Comparison of ENCODE assay signal across 8 cellular contexts in the genomic region with DNA sequence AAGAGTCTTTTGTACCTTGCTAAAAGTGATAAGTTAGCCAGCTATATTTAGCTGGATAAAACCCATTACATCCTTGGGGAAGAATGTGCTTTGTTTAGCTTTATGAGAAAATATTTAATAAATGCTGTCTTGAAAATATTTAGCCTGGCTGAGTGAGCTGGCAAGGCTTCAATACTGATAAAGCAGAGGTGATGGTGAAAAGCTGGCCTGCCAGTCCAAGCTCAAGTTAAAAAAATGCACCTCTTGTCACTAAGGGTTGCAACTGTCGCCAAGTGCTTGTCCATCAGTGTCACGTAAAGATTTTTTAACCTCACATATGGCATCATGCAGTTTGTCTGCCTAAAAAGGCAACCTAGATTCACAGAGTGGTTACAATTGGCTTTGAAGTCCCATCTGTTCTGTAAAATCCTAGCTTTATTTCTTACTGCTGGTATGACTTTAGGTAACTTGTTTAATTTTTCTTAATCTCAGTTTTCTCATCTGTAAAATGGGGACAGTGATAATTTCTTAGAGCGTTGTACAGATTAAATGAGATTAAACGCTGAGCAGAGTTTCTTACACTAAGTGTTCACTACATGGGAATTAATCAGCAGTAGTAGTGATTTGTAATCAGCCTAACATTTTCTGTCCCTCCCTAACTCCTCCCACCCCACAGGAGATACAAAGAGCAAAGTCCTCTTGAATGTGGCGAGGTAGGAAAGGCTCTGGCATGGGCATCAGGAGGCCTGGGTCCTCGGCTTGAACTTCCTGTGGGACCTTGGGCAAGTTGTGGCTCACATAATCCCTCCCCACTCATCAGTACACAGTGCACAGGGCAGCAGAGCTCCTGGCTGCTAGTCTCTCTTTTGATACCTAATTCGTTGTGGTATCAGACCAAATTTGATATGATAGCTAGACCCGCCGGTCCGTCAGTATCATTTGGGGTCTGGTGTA. TPM values are rescaled to one million over a fixed set of nuclear protein-coding genes. Genes with fewer than 3 reads are reported as not detected.
DNase-seq lines count a peak whose midpoint lies in the region; ATAC-seq, FAIRE-seq and TF ChIP-seq lines count a peak whose summit lies in the region.
"Had no signal": no experiment of that assay in that cellular context is flagged by ENCODE, and none has a peak within 500 bp of the region (broad histone marks: within the 10 kb centered on the region; RNA-seq: fewer than 3 reads in every experiment).

No MANE protein-coding gene starts in this region.

- no peak overlapping the region for H3K4ac ChIP-seq in neuronal stem cell (ENCODE audit: low read length)

- in situ Hi-C loops in HepG2 (cut with HindIII; ENCODE audit: extremely low pct_ligation_motif_present, low pct_unique_long_range_greater_than_20kb), result no loop called here

- POLR2A ChIA-PET in HepG2 (lab: Yijun Ruan, JAX), result no interaction called here

- BruUV-seq in HepG2 (replicated peaks; lab: Mats Ljungman, UMichigan), result no TSS peak

- TF ChIP-seq EP300 in HepG2 (IDR thresholded peaks at IDR 0.05; ENCODE audit: low read depth in 2 of 2, low read length in 2 of 2) (peak in 1 of 2 experiments; percentile 38; a peak in 1 of 4 replicates), HepG2 (CRISPR knock-in tag; IDR thresholded peaks at IDR 0.05; ENCODE audit: borderline replicate concordance) (no peak), suprapubic skin (IDR thresholded peaks at IDR 0.05) (no peak)

- H2BK15ac ChIP-seq in neuronal stem cell (ENCODE audit: low read length), result no peak overlapping the region

- H3K27ac ChIP-seq in body of pancreas (peak overlapping the region; percentile 33 to 67 (median 64)), HepG2 (ENCODE audit: extremely low read length, insufficient read depth, low read length) (peak overlapping the region; percentile 62), suprapubic skin (peak overlapping the region; percentile 31), neuronal stem cell (replicated peaks; ENCODE audit: low read length) (no peak overlapping the region)

- TF ChIP-seq CTCF in HFFc6 (IDR thresholded peaks at IDR 0.05) (no peak), body of pancreas (IDR thresholded peaks at IDR 0.05) (no peak), HepG2 (CRISPR knock-in tag; IDR thresholded peaks at IDR 0.05) (no peak), suprapubic skin (IDR thresholded peaks at IDR 0.05) (no peak)

- no peak overlapping the region for H4K8ac ChIP-seq in neuronal stem cell (ENCODE audit: low read depth, low read length)

- H3K27me3 ChIP-seq in body of pancreas, result no peaks in the 10 kb centered on the region
- no peaks in the 10 kb centered on the region for H3K27me3 ChIP-seq in HepG2 (ENCODE audit: control insufficient read depth in 1 of 2, insufficient read depth in 2 of 2, low read length in 2 of 2)
- no peaks in the 10 kb centered on the region for H3K27me3 ChIP-seq in suprapubic skin
- no peaks in the 10 kb centered on the region for H3K27me3 ChIP-seq in neuronal stem cell (ENCODE audit: control insufficient read depth in 3 of 3, insufficient read depth in 3 of 3, low read depth in 1 of 3, low read length in 3 of 3)

- H3K79me1 ChIP-seq in neuronal stem cell (ENCODE audit: low read depth, low read length), result peaks cover 3% of the 10 kb centered on the region

- 40 to 44% methylated on average over 9 to 10 of the region's 10 CpGs for WGBS in body of pancreas, 2 donors
- 50% methylated on average over 6 of the region's 10 CpGs for WGBS in HepG2 (ENCODE audit: low lambda C conversion rate)
- 85% methylated on average over 9 of the region's 10 CpGs for WGBS in suprapubic skin
- no CpG with 5 or more reads among the region's 10 CpGs for WGBS in neuronal stem cell (ENCODE audit: extremely low coverage in 2 of 2, insufficient read length in 2 of 2, insufficient replicate concordance in 1 of 2), 2 donors

- peaks cover 30% of the 10 kb centered on the region for H3K79me2 ChIP-seq in HepG2 (ENCODE audit: insufficient read depth, low read length)

- H2AK5ac ChIP-seq in neuronal stem cell (ENCODE audit: low read depth, low read length), result no peak overlapping the region

- H2BK12ac ChIP-seq in neuronal stem cell (ENCODE audit: low read length), result no peak overlapping the region

- no peak for TF ChIP-seq POLR2A in body of pancreas (IDR thresholded peaks at IDR 0.05)
- TF ChIP-seq POLR2A in HepG2 (IDR thresholded peaks at IDR 0.05; ENCODE audit: insufficient read depth in 1 of 2, low read depth in 2 of 2, low read length in 2 of 2), result no peak
- TF ChIP-seq POLR2A in suprapubic skin (IDR thresholded peaks at IDR 0.05), result no peak

- H2AFZ ChIP-seq in HepG2 (ENCODE audit: low read length), result no peak overlapping the region
- H2AFZ ChIP-seq in neuronal stem cell (ENCODE audit: low read length), result no peak overlapping the region

- H3K36me3 Mint-ChIP-seq in HFFc6 (ENCODE audit: low read depth), result no peaks in the 10 kb centered on the region; the same call in 1 of the 2 replicates

- H4K20me1 ChIP-seq in HepG2 (ENCODE audit: insufficient read depth, low read length), result no peaks in the 10 kb centered on the region; the same call in 1 of the 2 replicates

- H3K4me3 ChIP-seq in body of pancreas, result no peak overlapping the region
- peak overlapping the region in 1 of 3 experiments; percentile 7; a peak in 1 of 6 replicates for H3K4me3 ChIP-seq in HepG2 (replicated peaks in 1 of 3; ENCODE audit: insufficient read depth in 1 of 3, low read depth in 2 of 3, low read length in 3 of 3)
- no peak overlapping the region for H3K4me3 ChIP-seq in suprapubic skin
- no peak overlapping the region for H3K4me3 ChIP-seq in neuronal stem cell (ENCODE audit: low read length in 2 of 2)
- H3K4me3 ChIP-seq: GM12878 had no signal

- no peak overlapping the region for H3K18ac ChIP-seq in neuronal stem cell (ENCODE audit: low read length)

- no peaks in the 10 kb centered on the region for H3K9me3 Mint-ChIP-seq in HFFc6

- H3K36me3 ChIP-seq in body of pancreas (replicated peaks in 1 of 2; ENCODE audit: insufficient read depth in 1 of 2, low read depth in 2 of 2) (no peaks in the 10 kb centered on the region), HepG2 (replicated peaks in 1 of 2; ENCODE audit: control insufficient read depth in 1 of 2, insufficient read depth in 2 of 2, low read length in 2 of 2) (no peaks in the 10 kb centered on the region), suprapubic skin (no peaks in the 10 kb centered on the region), neuronal stem cell (replicated peaks in 1 of 2; ENCODE audit: control insufficient read depth in 2 of 2, insufficient read depth in 2 of 2, low read length in 2 of 2) (peaks cover 0 to 5% of the 10 kb centered on the region in 2 donors)

- ATAC-seq in body of pancreas (peak; percentile 82), HepG2 (peak; percentile 99), GM18520 (IDR thresholded peaks at IDR 0.05; ENCODE audit: unreplicated experiment) (no peak)
- ATAC-seq: GM12878 had no signal

- intact Hi-C loops in body of pancreas (cut with DNase I) (no loop called here), HepG2 (cut with micrococcal nuclease; ENCODE audit: unreplicated experiment) (no loop called here)

- DNase-seq in HFFc6 (peak; percentile 51), body of pancreas (peak; percentile 45 to 73 (median 62)), HepG2 (ENCODE audit: low spot score) (peak; percentile 86), suprapubic skin (ENCODE audit: low spot score in 2 of 2) (no peak), neuronal stem cell (ENCODE audit: low spot score) (no peak), NOMO-1 (lab: John Stamatoyannopoulos, UW; ENCODE audit: unreplicated experiment in 2 of 2) (no peak)

- CTCF ChIA-PET in HepG2 (lab: Yijun Ruan, JAX; ENCODE audit: low intra/inter-chr PET ratio, low total read pairs), result no interaction called here

- no peak overlapping the region for H2BK5ac ChIP-seq in neuronal stem cell (ENCODE audit: low read length)

- FAIRE-seq in HepG2 (lab: Jason Lieb, UNC), result peak; percentile 40
- FAIRE-seq: GM12878 had no signal

- H3K4me3 Mint-ChIP-seq in HFFc6, result no peak overlapping the region

- H3K14ac ChIP-seq in neuronal stem cell (ENCODE audit: low read length), result no peak overlapping the region

- H3K4me2 ChIP-seq in HepG2 (ENCODE audit: low read depth, low read length) (peak overlapping the region; percentile 46), neuronal stem cell (ENCODE audit: insufficient read depth, low read length, poor library complexity, severe bottlenecking) (no peak overlapping the region)

- no peaks in the 10 kb centered on the region for H3K27me3 Mint-ChIP-seq in HFFc6 (ENCODE audit: insufficient read depth)

- no peak for TF ChIP-seq RAD21 in HepG2 (CRISPR knock-in tag; IDR thresholded peaks at IDR 0.05)

- peaks cover 80% of the 10 kb centered on the region for H3K4me1 Mint-ChIP-seq in HFFc6 (ENCODE audit: low read depth)

- no peak overlapping the region for H2BK120ac ChIP-seq in neuronal stem cell (ENCODE audit: low read depth, low read length)

- H4K91ac ChIP-seq in neuronal stem cell (ENCODE audit: low read depth, low read length, poor library complexity), result no peak overlapping the region

- no peak overlapping the region for H3K23ac ChIP-seq in neuronal stem cell (ENCODE audit: low read depth, low read length, poor library complexity)

- peak overlapping the region; percentile 47; the same call in 1 of the 2 replicates for H3K27ac Mint-ChIP-seq in HFFc6

- H3K9me3 ChIP-seq in body of pancreas (no peaks in the 10 kb centered on the region), HepG2 (ENCODE audit: low read length) (no peaks in the 10 kb centered on the region), suprapubic skin (no peaks in the 10 kb centered on the region), neuronal stem cell (replicated peaks in 1 of 2; ENCODE audit: control insufficient read depth in 2 of 2, insufficient read depth in 1 of 2, low read depth in 1 of 2, low read length in 2 of 2) (peaks cover 2 to 6% of the 10 kb centered on the region in 2 donors)

- H3K9ac ChIP-seq in HepG2 (ENCODE audit: insufficient read depth, low read depth, low read length), result no peak overlapping the region
- no peak overlapping the region for H3K9ac ChIP-seq in neuronal stem cell (ENCODE audit: low read depth, low read length, poor library complexity)

- peaks cover 61% of the 10 kb centered on the region for H3K4me1 ChIP-seq in body of pancreas
- H3K4me1 ChIP-seq in HepG2 (ENCODE audit: insufficient read depth, low read length), result peaks cover 75% of the 10 kb centered on the region
- peaks cover 90% of the 10 kb centered on the region for H3K4me1 ChIP-seq in suprapubic skin
- H3K4me1 ChIP-seq in neuronal stem cell (ENCODE audit: control insufficient read depth in 2 of 2, insufficient read depth in 1 of 2, low read depth in 1 of 2, low read length in 2 of 2), result peaks cover 0 to 3% of the 10 kb centered on the region in 2 donors

RNA-seq across cellular contexts. Expression of gene PIK3R1, which starts 48.7 kb away (rescaled TPM):
- 10 to 100 TPM; 19.6 to 26.4 (median 22.4) TPM for total RNA-seq in HFFc6 (2021; fragmentation: NEBNext Ultra II Directional; extraction: Animal tissue kit (Norgen Biotek cat#: 25700))
- total RNA-seq in body of pancreas, result 10 to 100 TPM; 32.4 to 58.7 TPM
- 21.3 and 26.0 TPM in 2 replicates for total RNA-seq in HepG2 (2016; rRNA removed; fragmentation: Illumina TruSeq; extraction: Trizol)
- total RNA-seq in HepG2 (2016; cell fraction: cytosol; rRNA removed; fragmentation: Illumina TruSeq; extraction: Trizol; ENCODE audit: low read depth), result 15.6 and 18.1 TPM in 2 replicates
- 23.2 and 24.7 TPM in 2 replicates for total RNA-seq in HepG2 (2016; cell fraction: insoluble cytoplasmic fraction; rRNA removed; fragmentation: Illumina TruSeq; extraction: Trizol)
- 8.9 and 10.9 TPM in 2 replicates for total RNA-seq in HepG2 (2016; cell fraction: membrane; rRNA removed; fragmentation: Illumina TruSeq; extraction: Trizol)
- 42.9 and 43.7 TPM in 2 replicates for total RNA-seq in HepG2 (2016; cell fraction: nucleus; rRNA removed; fragmentation: Illumina TruSeq; extraction: Trizol)
- 6.4 and 8.4 TPM in 2 replicates for polyA plus RNA-seq in HepG2 (2011; rRNA removed)
- polyA plus RNA-seq in HepG2 (2011; cell fraction: cytosol; rRNA removed), result 3.4 and 4.1 TPM in 2 replicates
- polyA plus RNA-seq in HepG2 (2011; cell fraction: nucleus; rRNA removed), result 4.4 and 7.1 TPM in 2 replicates
- 7.9 and 11.9 TPM in 2 replicates for polyA plus RNA-seq in HepG2 (2012)
- polyA plus RNA-seq in HepG2 (2016; cell fraction: cytosol; fragmentation: Illumina TruSeq; extraction: Trizol; ENCODE audit: low read depth), result 0.45 and 0.52 TPM in 2 replicates
- polyA plus RNA-seq in HepG2 (2016; cell fraction: insoluble cytoplasmic fraction; fragmentation: Illumina TruSeq; extraction: Trizol; ENCODE audit: low read depth), result 19.5 and 20.2 TPM in 2 replicates
- 1.8 and 2.2 TPM in 2 replicates for polyA plus RNA-seq in HepG2 (2016; cell fraction: membrane; fragmentation: Illumina TruSeq; extraction: Trizol; ENCODE audit: low read depth)
- 35.9 and 42.5 TPM in 2 replicates for polyA plus RNA-seq in HepG2 (2016; cell fraction: nucleus; fragmentation: Illumina TruSeq; extraction: Trizol; ENCODE audit: insufficient read depth, low read depth)
- polyA minus RNA-seq in HepG2 (2011; rRNA and poly(A)+ RNA removed; ENCODE audit: low replicate concordance), result 0.19 and 11.0 TPM in 2 replicates
- 9.1 and 9.7 TPM in 2 replicates for polyA minus RNA-seq in HepG2 (2011; cell fraction: cytosol; rRNA and poly(A)+ RNA removed)
- 46.5 and 49.8 TPM in 2 replicates for polyA minus RNA-seq in HepG2 (2011; cell fraction: nucleus; rRNA and poly(A)+ RNA removed)
- 100 to 1,000 TPM in 3 of 4 donors, 10 to 100 TPM in 1; 96.5 to 257 (median 181) TPM for total RNA-seq in suprapubic skin
- 14.0 TPM for polyA plus RNA-seq in neuronal stem cell (2013, experiment 1 of 2)
- 14.2 TPM for polyA plus RNA-seq in neuronal stem cell (2013, experiment 2 of 2)

Comparison
In these comparisons a context has a peak if more than half of its experiments do, and no peak if none do; other contexts are left out.
1. DNase-seq: peak in HFFc6 (single experiment), body of pancreas (4 of 4) and HepG2 (single experiment); none in suprapubic skin (0 of 2), neuronal stem cell (single experiment) and NOMO-1 (0 of 2).